13 cellular contexts compared by ENCODE assay signal in genomic region chr14:89029961-89030694, GRCh38.
DNase-seq lines count a peak whose midpoint lies in the region; ATAC-seq and TF ChIP-seq lines count a peak whose summit lies in the region.
"Had no signal": no experiment of that assay in that cellular context is flagged by ENCODE, and none has a peak within 500 bp of the region (broad histone marks: within the 10 kb centered on the region; RNA-seq: fewer than 3 reads in every experiment).

No MANE protein-coding gene starts in this region.

- no TSS peak for BruUV-seq in PC-3 (replicated peaks; lab: Mats Ljungman, UMichigan)

- H3K4me1 ChIP-seq in GM23248 (ENCODE audit: insufficient read depth) (peaks cover 9% of the 10 kb centered on the region; the same call in 1 of the 2 replicates), PC-3 (ENCODE audit: insufficient read depth, low read length) (peaks cover 3% of the 10 kb centered on the region; the same call in 1 of the 2 replicates)
- H3K4me1 ChIP-seq: BE2C, Caco-2 had no signal

- no peak overlapping the region for H2AFZ ChIP-seq in GM23248
- no peak overlapping the region for H2AFZ ChIP-seq in PC-3 (ENCODE audit: low read length)

- ATAC-seq in PC-3 (no peak; the same call in 1 of the 2 replicates), GM19023 (IDR thresholded peaks at IDR 0.05; ENCODE audit: unreplicated experiment) (no peak)

- H3F3A ChIP-seq in GM23248 (ENCODE audit: insufficient read depth) = peaks cover 12% of the 10 kb centered on the region
- H3F3A ChIP-seq in PC-3 (ENCODE audit: low read length, unreplicated experiment) = no peaks in the 10 kb centered on the region

- no peaks in the 10 kb centered on the region for H4K20me1 ChIP-seq in GM23248 (ENCODE audit: insufficient read depth)
- H4K20me1 ChIP-seq in PC-3 (ENCODE audit: low read length) = no peaks in the 10 kb centered on the region

- H3K4me3 ChIP-seq in GM23248 (no peak overlapping the region), PC-3 (ENCODE audit: low read length) (no peak overlapping the region)
- H3K4me3 ChIP-seq: HAP-1 had no signal

- in situ Hi-C loops in GM23248 (cut with MboI) = loop anchor here (10.0 to 25.0 kb wide), 3 partner anchors 382 to 885 kb away; partner anchors contain the start of gene FOXN3

- H3K4me2 ChIP-seq in GM23248 (ENCODE audit: unreplicated experiment) = no peak overlapping the region
- no peak overlapping the region for H3K4me2 ChIP-seq in PC-3 (ENCODE audit: low read length)

- WGBS in GM23248 (ENCODE audit: low coverage in 1 of 2, low lambda C conversion rate in 2 of 2, missing lambda C conversion rate in 2 of 2), 2 experiments = 85 to 89% methylated on average over 9 of the region's 9 CpGs

- H3K36me3 ChIP-seq in GM23248 (ENCODE audit: low read depth) (no peaks in the 10 kb centered on the region), PC-3 (ENCODE audit: low read depth, low read length) (no peaks in the 10 kb centered on the region)
- H3K36me3 ChIP-seq: BE2C, HAP-1 had no signal

- CTCF ChIA-PET in PC-3 (lab: Charles Lee) = no interaction called here

- H3K9ac ChIP-seq in GM23248 (no peak overlapping the region), PC-3 (ENCODE audit: low read length) (no peak overlapping the region)

- H3K27me3 ChIP-seq in GM23248 (replicated peaks; ENCODE audit: insufficient read depth) (no peaks in the 10 kb centered on the region), PC-3 (ENCODE audit: low read length) (0 out of 2 replicates have a peak, but pooled peaks cover 3% of the 10 kb centered on the region)
- H3K27me3 ChIP-seq: BE2C had no signal

- peak; percentile 5 for DNase-seq in GM23248
- DNase-seq in PC-3 = peak; percentile 36
- peak; percentile 9 for DNase-seq in astrocyte of the hippocampus (ENCODE audit: low read depth, low spot score)
- peak; percentile 20 for DNase-seq in left kidney (ENCODE audit: low read depth, low spot score)
- no peak for DNase-seq in T-helper 9 cell
- DNase-seq in foreskin melanocyte = no peak
- DNase-seq: ACHN; BE2C; C1 segment of cervical spinal cord; Caco-2; CD4-positive, alpha-beta T cell had no signal

- H3K79me2 ChIP-seq in GM23248 (ENCODE audit: insufficient read depth) (no peaks in the 10 kb centered on the region), PC-3 (ENCODE audit: low read length) (no peaks in the 10 kb centered on the region)

- no peak for TF ChIP-seq CTCF in PC-3 (conservative IDR thresholded peaks at IDR 0.05; ENCODE audit: low read depth, low read length)

- POLR2A ChIA-PET in PC-3 (lab: Charles Lee; ENCODE audit: unreplicated experiment) = no interaction called here

- H3K9me3 ChIP-seq in GM23248 (ENCODE audit: low read depth) (no peaks in the 10 kb centered on the region), PC-3 (ENCODE audit: low read length) (no peaks in the 10 kb centered on the region)
- H3K9me3 ChIP-seq: Caco-2, HAP-1 had no signal

- H3K27ac ChIP-seq in GM23248 (no peak overlapping the region), PC-3 (ENCODE audit: low read length) (no peak overlapping the region)

- H3K9me2 ChIP-seq in GM23248 (ENCODE audit: insufficient read depth) (no peaks in the 10 kb centered on the region), PC-3 (replicated peaks; ENCODE audit: low read length) (no peaks in the 10 kb centered on the region)

- intact Hi-C loops in PC-3 (cut with micrococcal nuclease) = loop anchor here (5.0 kb wide), 2 partner anchors 872 to 907 kb away; no protein-coding TSS in a partner anchor

Comparison
In these comparisons a context has a peak if more than half of its experiments do, and no peak if none do; other contexts are left out.
1. DNase-seq: peak in GM23248 (single experiment), PC-3 (single experiment), astrocyte of the hippocampus (single experiment) and left kidney (single experiment); none in T-helper 9 cell (single experiment) and foreskin melanocyte (single experiment).